9 cellular contexts compared by ENCODE assay signal in the genomic region with DNA sequence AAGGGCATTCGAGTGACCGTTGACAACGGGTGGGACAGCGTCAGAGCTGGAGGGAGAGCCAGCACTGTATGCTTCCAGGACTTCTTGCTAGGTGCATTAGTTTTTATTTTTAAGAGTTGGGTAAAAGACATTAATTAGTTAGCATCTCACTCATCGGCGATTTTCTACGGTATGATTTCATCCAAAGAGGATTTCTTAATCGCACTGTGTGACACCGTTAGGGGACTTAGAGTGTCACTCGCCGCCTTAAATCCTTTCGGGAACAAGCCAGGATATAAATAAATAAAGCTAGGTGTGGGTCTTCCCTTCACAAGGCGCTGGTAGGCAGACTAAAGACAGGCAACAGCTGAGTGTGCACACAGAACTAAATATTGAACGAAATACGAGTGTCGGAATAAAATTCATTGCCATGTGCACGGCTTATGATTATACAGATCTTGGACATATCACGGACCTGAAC. TPM values are rescaled to one million over a fixed set of nuclear protein-coding genes. Genes with fewer than 3 reads are reported as not detected.
DNase-seq lines count a peak whose midpoint lies in the region; ATAC-seq lines count a peak whose summit lies in the region.
"Had no signal": no experiment of that assay in that cellular context is flagged by ENCODE, and none has a peak within 500 bp of the region (broad histone marks: within the 10 kb centered on the region; RNA-seq: fewer than 3 reads in every experiment).

No MANE protein-coding gene starts in this region.

- H3K27ac ChIP-seq in adipose tissue (ENCODE audit: low read depth, low read length) (peak overlapping the region; percentile 15), layer of hippocampus (ENCODE audit: low read depth, low read length) (peak overlapping the region; percentile 91), temporal lobe (ENCODE audit: low read depth, low read length) (peak overlapping the region; percentile 38)
- H3K27ac ChIP-seq: BLaER1 treated with 17β-estradiol and CSF1 and Interleukin-3, amounts not matched to agents 10 nM and 100 nM had no signal

- no peaks in the 10 kb centered on the region for H3K27me3 ChIP-seq in layer of hippocampus (ENCODE audit: control insufficient read depth, insufficient read depth, low read length)
- H3K27me3 ChIP-seq: BLaER1 treated with 17β-estradiol and CSF1 and Interleukin-3, amounts not matched to agents 10 nM and 100 nM had no signal

- DNase-seq in NCI-H2171 treated with DMSO at 0.1 percent for 48 hours (lab: John Stamatoyannopoulos, UW) (peak; percentile 45), NCI-H2171 (lab: John Stamatoyannopoulos, UW) (no peak), Kasumi-1 (lab: John Stamatoyannopoulos, UW) (no peak)

- ATAC-seq in HG02678 (IDR thresholded peaks at IDR 0.05; ENCODE audit: unreplicated experiment) (no peak), HG03025 (IDR thresholded peaks at IDR 0.05; ENCODE audit: low FRiP score, unreplicated experiment) (no peak)

- 1 to 4% (median 4%) methylated on average over 18 of the region's 18 CpGs for WGBS in adipose tissue, 3 donors

RNA-seq across cellular contexts. Expression of a gene that starts 0.9 kb away (rescaled TPM):
- polyA plus RNA-seq in adipose tissue = 10 to 100 TPM in 1 of 3 donors, 1 to 10 TPM in 1, under 1 TPM in 1; 0.90 to 24.0 (median 5.5) TPM
- total RNA-seq in temporal lobe = 47.9 TPM

Comparison
In these comparisons a context has a peak if more than half of its experiments do, and no peak if none do; other contexts are left out.
1. H3K27ac ChIP-seq: peak in every context shown above with its lines; median percentile 91 in layer of hippocampus; 38 in temporal lobe; 15 in adipose tissue.